Comparison of ENCODE assay signal across 16 cellular contexts in genomic region chr21:34574984-34575529, GRCh38.
"Had no signal": no experiment of that assay in that cellular context is flagged by ENCODE, and none has a peak within 500 bp of the region (broad histone marks: within the 10 kb centered on the region; RNA-seq: fewer than 3 reads in every experiment).

No MANE protein-coding gene starts in this region.

- H3K27me3 ChIP-seq: adrenal gland, body of pancreas, neural progenitor cell, tibial artery had no signal

- H3K27me3 Mint-ChIP-seq: activated CD4-positive, alpha-beta T cell treated with anti-CD3 and anti-CD28 coated beads, Interleukin-2, amount 10 ng/mL, durations not matched to agents 24 days and 14 days; activated T-helper 17 cell treated with anti-CD3 and anti-CD28 coated beads, Interleukin-2, amount 50 U/mL, for 72 hours; dendritic cell treated with granulocyte-macrophage colony-stimulating factor and Interleukin-4, amounts not matched to agents 40 ng/mL and 50 ng/mL, for 4 days; effector memory CD8-positive, alpha-beta T cell had no signal

- H3K27ac ChIP-seq: adrenal gland, body of pancreas, neural progenitor cell, parathyroid adenoma, tibial artery had no signal

- H3K9me3 Mint-ChIP-seq: effector memory CD8-positive, alpha-beta T cell had no signal

- H3K4me1 Mint-ChIP-seq: activated CD4-positive, alpha-beta T cell treated with anti-CD3 and anti-CD28 coated beads, Interleukin-2, amount 10 ng/mL, durations not matched to agents 24 days and 14 days; activated T-helper 17 cell treated with anti-CD3 and anti-CD28 coated beads, Interleukin-2, amount 50 U/mL, for 72 hours had no signal

- DNase-seq: activated CD4-positive, alpha-beta T cell treated with anti-CD3 and anti-CD28 coated beads, Interleukin-2, amount 10 ng/mL, durations not matched to agents 24 days and 14 days; activated CD8-positive, alpha-beta memory T cell treated with anti-CD3 and anti-CD28 coated beads for 24 hours; activated naive CD4-positive, alpha-beta T cell treated with anti-CD3 and anti-CD28 coated beads for 36 hours; adrenal gland; body of pancreas; effector memory CD8-positive, alpha-beta T cell; left colon; mucosa of descending colon; retina; small intestine; T-helper 1 cell; tibial artery had no signal

- H3K36me3 ChIP-seq: adrenal gland, neural progenitor cell, tibial artery had no signal

- H3K9me3 ChIP-seq: adrenal gland, body of pancreas, mucosa of descending colon, tibial artery had no signal

- H3K4me3 ChIP-seq: adrenal gland, body of pancreas, mucosa of descending colon, neural progenitor cell, tibial artery had no signal

- H3K4me3 Mint-ChIP-seq: activated CD4-positive, alpha-beta T cell treated with anti-CD3 and anti-CD28 coated beads, Interleukin-2, amount 10 ng/mL, durations not matched to agents 24 days and 14 days; activated naive CD4-positive, alpha-beta T cell treated with anti-CD3 and anti-CD28 coated beads for 36 hours; activated T-helper 17 cell treated with anti-CD3 and anti-CD28 coated beads, Interleukin-2, amount 50 U/mL, for 72 hours; dendritic cell treated with granulocyte-macrophage colony-stimulating factor and Interleukin-4, amounts not matched to agents 40 ng/mL and 50 ng/mL, for 4 days; effector memory CD8-positive, alpha-beta T cell; neural progenitor cell had no signal

- H3K27ac Mint-ChIP-seq: activated CD4-positive, alpha-beta T cell treated with anti-CD3 and anti-CD28 coated beads, Interleukin-2, amount 10 ng/mL, durations not matched to agents 24 days and 14 days; activated naive CD4-positive, alpha-beta T cell treated with anti-CD3 and anti-CD28 coated beads for 36 hours; activated T-helper 17 cell treated with anti-CD3 and anti-CD28 coated beads, Interleukin-2, amount 50 U/mL, for 72 hours; dendritic cell treated with granulocyte-macrophage colony-stimulating factor and Interleukin-4, amounts not matched to agents 40 ng/mL and 50 ng/mL, for 4 days; neural progenitor cell had no signal
